Comparison of ENCODE assay signal across 8 cellular contexts in genomic region chr15:42919308-42919707, GRCh38. TPM values are rescaled to one million over a fixed set of nuclear protein-coding genes. Genes with fewer than 3 reads are reported as not detected.
DNase-seq lines count a peak whose midpoint lies in the region; ATAC-seq lines count a peak whose summit lies in the region.

No MANE protein-coding gene starts in this region.

- no peaks in the 10 kb centered on the region for H3K9me3 Mint-ChIP-seq in stimulated activated effector memory CD8-positive, alpha-beta T cell treated with anti-CD3 and anti-CD28 coated beads, Interleukin-12 subunit alpha, Interleukin-12 subunit beta, amount 100 ng/mL, for 72 hours

- H3K36me3 Mint-ChIP-seq in T-helper 17 cell (ENCODE audit: low read depth): peaks cover 3% of the 10 kb centered on the region
- H3K36me3 Mint-ChIP-seq in stimulated activated effector memory CD8-positive, alpha-beta T cell treated with anti-CD3 and anti-CD28 coated beads, Interleukin-12 subunit alpha, Interleukin-12 subunit beta, amount 100 ng/mL, for 72 hours: peaks cover 6% of the 10 kb centered on the region

- H3K4me1 Mint-ChIP-seq in T-helper 17 cell: peaks cover 35% of the 10 kb centered on the region
- H3K4me1 Mint-ChIP-seq in stimulated activated effector memory CD8-positive, alpha-beta T cell treated with anti-CD3 and anti-CD28 coated beads, Interleukin-12 subunit alpha, Interleukin-12 subunit beta, amount 100 ng/mL, for 72 hours: peaks cover 38% of the 10 kb centered on the region

- no peak for ATAC-seq in T-helper 17 cell
- no peak for ATAC-seq in stimulated activated effector memory CD8-positive, alpha-beta T cell treated with anti-CD3 and anti-CD28 coated beads, Interleukin-12 subunit alpha, Interleukin-12 subunit beta, amount 100 ng/mL, for 72 hours

- H3K4me3 Mint-ChIP-seq in T-helper 17 cell: peak overlapping the region; percentile 96
- peak overlapping the region; percentile 93 for H3K4me3 Mint-ChIP-seq in stimulated activated effector memory CD8-positive, alpha-beta T cell treated with anti-CD3 and anti-CD28 coated beads, Interleukin-12 subunit alpha, Interleukin-12 subunit beta, amount 100 ng/mL, for 72 hours

- H3K27ac Mint-ChIP-seq in T-helper 17 cell: peak overlapping the region; percentile 91
- H3K27ac Mint-ChIP-seq in stimulated activated effector memory CD8-positive, alpha-beta T cell treated with anti-CD3 and anti-CD28 coated beads, Interleukin-12 subunit alpha, Interleukin-12 subunit beta, amount 100 ng/mL, for 72 hours: peak overlapping the region; percentile 97

- DNase-seq in DMS 273 (lab: John Stamatoyannopoulos, UW; ENCODE audit: unreplicated experiment): peak; percentile 4
- DNase-seq in DMS 273 treated with DMSO at 0.1 percent for 48 hours (lab: John Stamatoyannopoulos, UW): no peak
- DNase-seq in T-helper 17 cell: no peak
- DNase-seq in globus pallidus (ENCODE audit: low spot score): peak; percentile 5
- no peak for DNase-seq in stimulated activated effector memory CD8-positive, alpha-beta T cell treated with anti-CD3 and anti-CD28 coated beads, Interleukin-12 subunit alpha, Interleukin-12 subunit beta, amount 100 ng/mL, for 72 hours (ENCODE audit: low spot score in 2 of 2)
- no peak for DNase-seq in cerebellum (ENCODE audit: low spot score)
- no peak for DNase-seq in NCI-H69 (lab: John Stamatoyannopoulos, UW)
- DNase-seq in stimulated activated CD4-positive, alpha-beta T cell treated with anti-CD3 and anti-CD28 coated beads, Interleukin-12 subunit alpha, Interleukin-12 subunit beta, amount 100 ng/mL, for 4 hours: no peak

- H3K9me3 ChIP-seq in T-helper 17 cell (ENCODE audit: control insufficient read depth, low read length, poor library complexity, severe bottlenecking): no peaks in the 10 kb centered on the region

- no peaks in the 10 kb centered on the region for H3K27me3 Mint-ChIP-seq in T-helper 17 cell

RNA-seq across cellular contexts. Expression of gene TTBK2, which starts 1.3 kb away (rescaled TPM):
- total RNA-seq in T-helper 17 cell: 10 to 100 TPM; 15.1 to 20.0 TPM
- 42.6 TPM for total RNA-seq in cerebellum

Comparison
In these comparisons a context has a peak if more than half of its experiments do, and no peak if none do; other contexts are left out.
1. DNase-seq: peak in DMS 273 (single experiment) and globus pallidus (single experiment); none in DMS 273 treated with DMSO at 0.1 percent for 48 hours (single experiment), T-helper 17 cell (0 of 3), stimulated activated effector memory CD8-positive, alpha-beta T cell treated with anti-CD3 and anti-CD28 coated beads, Interleukin-12 subunit alpha, Interleukin-12 subunit beta, amount 100 ng/mL, for 72 hours (0 of 2), cerebellum (single experiment), NCI-H69 (single experiment) and stimulated activated CD4-positive, alpha-beta T cell treated with anti-CD3 and anti-CD28 coated beads, Interleukin-12 subunit alpha, Interleukin-12 subunit beta, amount 100 ng/mL, for 4 hours (single experiment).